1 cellular context compared by ENCODE assay signal in the genomic region with DNA sequence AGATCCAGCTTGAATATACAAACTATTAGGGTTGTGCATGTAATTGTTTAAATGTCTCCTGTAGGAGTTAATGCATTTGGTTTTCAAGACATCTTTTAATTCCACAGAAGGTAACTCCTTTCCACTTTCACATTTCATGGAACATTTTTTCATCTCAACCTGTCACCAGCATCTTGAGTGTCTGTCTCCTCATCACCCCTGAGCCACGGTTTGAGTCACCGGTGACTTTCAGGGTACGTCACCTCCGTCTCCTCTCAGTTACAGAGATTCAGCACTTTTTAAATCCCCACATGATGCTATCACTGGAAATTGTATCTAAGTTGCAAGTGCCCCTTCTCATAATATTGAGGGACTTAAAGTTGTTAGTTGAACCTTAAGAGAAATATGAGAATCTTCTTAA.
TF ChIP-seq lines count a peak whose summit lies in the region.

No MANE protein-coding gene starts in this region.

TF ChIP-seq in GM23338, 12 proteins besides CTCF, POLR2A, EP300 and RAD21 (continued from another document):
- no peak for TF ChIP-seq ZNF114 (CRISPR knock-in tag; IDR thresholded peaks at IDR 0.05)
- TF ChIP-seq, protein P1, sequence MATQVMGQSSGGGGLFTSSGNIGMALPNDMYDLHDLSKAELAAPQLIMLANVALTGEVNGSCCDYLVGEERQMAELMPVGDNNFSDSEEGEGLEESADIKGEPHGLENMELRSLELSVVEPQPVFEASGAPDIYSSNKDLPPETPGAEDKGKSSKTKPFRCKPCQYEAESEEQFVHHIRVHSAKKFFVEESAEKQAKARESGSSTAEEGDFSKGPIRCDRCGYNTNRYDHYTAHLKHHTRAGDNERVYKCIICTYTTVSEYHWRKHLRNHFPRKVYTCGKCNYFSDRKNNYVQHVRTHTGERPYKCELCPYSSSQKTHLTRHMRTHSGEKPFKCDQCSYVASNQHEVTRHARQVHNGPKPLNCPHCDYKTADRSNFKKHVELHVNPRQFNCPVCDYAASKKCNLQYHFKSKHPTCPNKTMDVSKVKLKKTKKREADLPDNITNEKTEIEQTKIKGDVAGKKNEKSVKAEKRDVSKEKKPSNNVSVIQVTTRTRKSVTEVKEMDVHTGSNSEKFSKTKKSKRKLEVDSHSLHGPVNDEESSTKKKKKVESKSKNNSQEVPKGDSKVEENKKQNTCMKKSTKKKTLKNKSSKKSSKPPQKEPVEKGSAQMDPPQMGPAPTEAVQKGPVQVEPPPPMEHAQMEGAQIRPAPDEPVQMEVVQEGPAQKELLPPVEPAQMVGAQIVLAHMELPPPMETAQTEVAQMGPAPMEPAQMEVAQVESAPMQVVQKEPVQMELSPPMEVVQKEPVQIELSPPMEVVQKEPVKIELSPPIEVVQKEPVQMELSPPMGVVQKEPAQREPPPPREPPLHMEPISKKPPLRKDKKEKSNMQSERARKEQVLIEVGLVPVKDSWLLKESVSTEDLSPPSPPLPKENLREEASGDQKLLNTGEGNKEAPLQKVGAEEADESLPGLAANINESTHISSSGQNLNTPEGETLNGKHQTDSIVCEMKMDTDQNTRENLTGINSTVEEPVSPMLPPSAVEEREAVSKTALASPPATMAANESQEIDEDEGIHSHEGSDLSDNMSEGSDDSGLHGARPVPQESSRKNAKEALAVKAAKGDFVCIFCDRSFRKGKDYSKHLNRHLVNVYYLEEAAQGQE (IDR thresholded peaks at IDR 0.05; ENCODE audit: unreplicated experiment), result no peak
- TF ChIP-seq ZNF331 (CRISPR knock-in tag; IDR thresholded peaks at IDR 0.05; ENCODE audit: low read depth), result no peak
